In genomic region chr9:113215142-113215541, GRCh38 we compare ENCODE assay signal across 11 cellular contexts. TPM values are rescaled to one million over a fixed set of nuclear protein-coding genes. Genes with fewer than 3 reads are reported as not detected.
DNase-seq lines count a peak whose midpoint lies in the region; ATAC-seq and TF ChIP-seq lines count a peak whose summit lies in the region.
"Had no signal": no experiment of that assay in that cellular context is flagged by ENCODE, and none has a peak within 500 bp of the region (broad histone marks: within the 10 kb centered on the region; RNA-seq: fewer than 3 reads in every experiment).

No MANE protein-coding gene starts in this region.

- H3K36me3 ChIP-seq in PC-3 (ENCODE audit: low read depth, low read length) = no peaks in the 10 kb centered on the region

- H2AFZ ChIP-seq in PC-3 (ENCODE audit: low read length) = no peak overlapping the region

- H3K9me3 Mint-ChIP-seq in activated CD4-positive, alpha-beta T cell treated with anti-CD3 and anti-CD28 coated beads, Interleukin-2, amount 10 ng/mL, durations not matched to agents 24 days and 14 days = no peaks in the 10 kb centered on the region
- H3K9me3 Mint-ChIP-seq in dendritic cell treated with granulocyte-macrophage colony-stimulating factor and Interleukin-4, amounts not matched to agents 40 ng/mL and 50 ng/mL, for 4 days = no peaks in the 10 kb centered on the region

- no peak for DNase-seq in activated CD4-positive, alpha-beta T cell treated with anti-CD3 and anti-CD28 coated beads, Interleukin-2, amount 10 ng/mL, durations not matched to agents 24 days and 14 days
- no peak for DNase-seq in activated CD4-positive, alpha-beta T cell treated with anti-CD3 and anti-CD28 coated beads for 4 hours
- peak; percentile 48 for DNase-seq in PC-3
- peak; percentile 49 for DNase-seq in renal cortical epithelial cell (ENCODE audit: low read depth)
- DNase-seq in amniotic stem cell (lab: John Stamatoyannopoulos, UW) = no peak
- DNase-seq: NCI-H1105 treated with DMSO at 0.1 percent for 48 hours, SHP77 treated with DMSO at 0.1 percent for 48 hours had no signal

- peak overlapping the region; percentile 2 for H3K27ac Mint-ChIP-seq in activated CD4-positive, alpha-beta T cell treated with anti-CD3 and anti-CD28 coated beads, Interleukin-2, amount 10 ng/mL, durations not matched to agents 24 days and 14 days
- H3K27ac Mint-ChIP-seq in dendritic cell treated with granulocyte-macrophage colony-stimulating factor and Interleukin-4, amounts not matched to agents 40 ng/mL and 50 ng/mL, for 4 days = peak overlapping the region; percentile 81

- no peaks in the 10 kb centered on the region for H3F3A ChIP-seq in PC-3 (ENCODE audit: low read length, unreplicated experiment)

- no peaks in the 10 kb centered on the region for H3K9me3 ChIP-seq in PC-3 (ENCODE audit: low read length)

- no TSS peak for BruUV-seq in PC-3 (replicated peaks; lab: Mats Ljungman, UMichigan)

- no peak overlapping the region for H3K4me3 ChIP-seq in PC-3 (ENCODE audit: low read length)
- H3K4me3 ChIP-seq: coronary artery had no signal

- H3K4me1 ChIP-seq in PC-3 (ENCODE audit: insufficient read depth, low read length) = peaks cover 12% of the 10 kb centered on the region

- H3K27me3 Mint-ChIP-seq in activated CD4-positive, alpha-beta T cell treated with anti-CD3 and anti-CD28 coated beads, Interleukin-2, amount 10 ng/mL, durations not matched to agents 24 days and 14 days = no peaks in the 10 kb centered on the region
- no peaks in the 10 kb centered on the region for H3K27me3 Mint-ChIP-seq in dendritic cell treated with granulocyte-macrophage colony-stimulating factor and Interleukin-4, amounts not matched to agents 40 ng/mL and 50 ng/mL, for 4 days

- H3K9me2 ChIP-seq in PC-3 (replicated peaks; ENCODE audit: low read length) = no peaks in the 10 kb centered on the region

- H3K79me2 ChIP-seq in PC-3 (ENCODE audit: low read length) = peaks cover 37% of the 10 kb centered on the region

- no peak for ATAC-seq in PC-3
- no peak for ATAC-seq in GM21423 (IDR thresholded peaks at IDR 0.05; ENCODE audit: unreplicated experiment)
- ATAC-seq in GM21576 (IDR thresholded peaks at IDR 0.05; ENCODE audit: unreplicated experiment) = no peak

- intact Hi-C loops in activated CD4-positive, alpha-beta T cell treated with anti-CD3 and anti-CD28 coated beads, Interleukin-2, amount 10 ng/mL, durations not matched to agents 24 days and 14 days (cut with micrococcal nuclease) = no loop called here
- intact Hi-C loops in PC-3 (cut with micrococcal nuclease) = no loop called here
- intact Hi-C loops in dendritic cell treated with granulocyte-macrophage colony-stimulating factor and Interleukin-4, amounts not matched to agents 40 ng/mL and 50 ng/mL, for 4 days (cut with micrococcal nuclease) = no loop called here

- POLR2A ChIA-PET in PC-3 (lab: Charles Lee; ENCODE audit: unreplicated experiment) = no interaction called here

- H4K20me1 ChIP-seq in PC-3 (ENCODE audit: low read length) = no peaks in the 10 kb centered on the region

- peaks cover 38% of the 10 kb centered on the region for H3K4me1 Mint-ChIP-seq in activated CD4-positive, alpha-beta T cell treated with anti-CD3 and anti-CD28 coated beads, Interleukin-2, amount 10 ng/mL, durations not matched to agents 24 days and 14 days
- peaks cover 59% of the 10 kb centered on the region for H3K4me1 Mint-ChIP-seq in dendritic cell treated with granulocyte-macrophage colony-stimulating factor and Interleukin-4, amounts not matched to agents 40 ng/mL and 50 ng/mL, for 4 days (ENCODE audit: low read depth)

- H3K36me3 Mint-ChIP-seq in activated CD4-positive, alpha-beta T cell treated with anti-CD3 and anti-CD28 coated beads, Interleukin-2, amount 10 ng/mL, durations not matched to agents 24 days and 14 days (ENCODE audit: low read depth) = peaks cover 34% of the 10 kb centered on the region
- peaks cover 70% of the 10 kb centered on the region for H3K36me3 Mint-ChIP-seq in dendritic cell treated with granulocyte-macrophage colony-stimulating factor and Interleukin-4, amounts not matched to agents 40 ng/mL and 50 ng/mL, for 4 days (ENCODE audit: low read depth)

- H3K4me3 Mint-ChIP-seq in activated CD4-positive, alpha-beta T cell treated with anti-CD3 and anti-CD28 coated beads, Interleukin-2, amount 10 ng/mL, durations not matched to agents 24 days and 14 days = no peak overlapping the region
- H3K4me3 Mint-ChIP-seq in dendritic cell treated with granulocyte-macrophage colony-stimulating factor and Interleukin-4, amounts not matched to agents 40 ng/mL and 50 ng/mL, for 4 days = no peak overlapping the region

- H3K4me2 ChIP-seq in PC-3 (ENCODE audit: low read length) = no peak overlapping the region

- no peak for TF ChIP-seq CTCF in PC-3 (conservative IDR thresholded peaks at IDR 0.05; ENCODE audit: low read depth, low read length)

- no peak overlapping the region for H3K9ac ChIP-seq in PC-3 (ENCODE audit: low read length)

- CTCF ChIA-PET in PC-3 (lab: Charles Lee) = interaction anchor here (0.7 kb wide), 1 partner anchor 879 kb away, joined by 7 read pairs; no protein-coding TSS in a partner anchor

- H3K27ac ChIP-seq in PC-3 (ENCODE audit: low read length) = no peak overlapping the region
- H3K27ac ChIP-seq: coronary artery had no signal

- H3K27me3 ChIP-seq in PC-3 (ENCODE audit: low read length) = no peaks in the 10 kb centered on the region

RNA-seq across cellular contexts. Expression of gene FKBP15, which starts 5.9 kb away (rescaled TPM):
- 33.9 and 36.7 TPM in 2 replicates for total RNA-seq in activated CD4-positive, alpha-beta T cell treated with anti-CD3 and anti-CD28 coated beads, Interleukin-2, amount 10 ng/mL, durations not matched to agents 24 days and 14 days
- total RNA-seq in PC-3 (2014; rRNA removed) = 10.7 and 15.0 TPM in 2 replicates
- total RNA-seq in renal cortical epithelial cell = 9.6 and 30.2 TPM in 2 replicates

RNA-seq across cellular contexts. Expression of gene SLC31A1, which starts 6.2 kb away (rescaled TPM):
- 18.6 and 20.0 TPM in 2 replicates for total RNA-seq in activated CD4-positive, alpha-beta T cell treated with anti-CD3 and anti-CD28 coated beads, Interleukin-2, amount 10 ng/mL, durations not matched to agents 24 days and 14 days
- total RNA-seq in PC-3 (2014; rRNA removed) (9.2 and 9.7 TPM in 2 replicates), renal cortical epithelial cell (28.7 and 32.4 TPM in 2 replicates)

Comparison
In these comparisons a context has a peak if more than half of its experiments do, and no peak if none do; other contexts are left out.
1. DNase-seq: peak in PC-3 (single experiment) and renal cortical epithelial cell (single experiment); none in activated CD4-positive, alpha-beta T cell treated with anti-CD3 and anti-CD28 coated beads, Interleukin-2, amount 10 ng/mL, durations not matched to agents 24 days and 14 days (single experiment), activated CD4-positive, alpha-beta T cell treated with anti-CD3 and anti-CD28 coated beads for 4 hours (0 of 2) and amniotic stem cell (single experiment).